Comparison of ENCODE assay signal across 1 cellular context in genomic region chr3:132643366-132643765, GRCh38.
TF ChIP-seq lines count a peak whose summit lies in the region.

No MANE protein-coding gene starts in this region.

TF ChIP-seq in K562, 482 proteins besides CTCF, POLR2A, EP300 and RAD21:
- TF ChIP-seq CCNT2 (IDR thresholded peaks at IDR 0.05; ENCODE audit: borderline replicate concordance, extremely low read depth, insufficient read length, low read depth, low read length): no peak
- TF ChIP-seq TAF9B (IDR thresholded peaks at IDR 0.05; ENCODE audit: partially characterized antibody): no peak
- TF ChIP-seq ZNF224 (CRISPR knock-in tag; IDR thresholded peaks at IDR 0.05): no peak
- no peak for TF ChIP-seq TFAM (CRISPR knock-in tag; conservative IDR thresholded peaks at IDR 0.05)
- TF ChIP-seq ZNF445 (CRISPR knock-in tag; IDR thresholded peaks at IDR 0.05; ENCODE audit: low read depth): no peak
- TF ChIP-seq, protein P1, sequence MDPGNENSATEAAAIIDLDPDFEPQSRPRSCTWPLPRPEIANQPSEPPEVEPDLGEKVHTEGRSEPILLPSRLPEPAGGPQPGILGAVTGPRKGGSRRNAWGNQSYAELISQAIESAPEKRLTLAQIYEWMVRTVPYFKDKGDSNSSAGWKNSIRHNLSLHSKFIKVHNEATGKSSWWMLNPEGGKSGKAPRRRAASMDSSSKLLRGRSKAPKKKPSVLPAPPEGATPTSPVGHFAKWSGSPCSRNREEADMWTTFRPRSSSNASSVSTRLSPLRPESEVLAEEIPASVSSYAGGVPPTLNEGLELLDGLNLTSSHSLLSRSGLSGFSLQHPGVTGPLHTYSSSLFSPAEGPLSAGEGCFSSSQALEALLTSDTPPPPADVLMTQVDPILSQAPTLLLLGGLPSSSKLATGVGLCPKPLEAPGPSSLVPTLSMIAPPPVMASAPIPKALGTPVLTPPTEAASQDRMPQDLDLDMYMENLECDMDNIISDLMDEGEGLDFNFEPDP (CRISPR knock-in tag; IDR thresholded peaks at IDR 0.05): no peak
- no peak for TF ChIP-seq ZNF324 (CRISPR knock-in tag; IDR thresholded peaks at IDR 0.05)
- no peak for TF ChIP-seq MEIS2 (IDR thresholded peaks at IDR 0.05; ENCODE audit: partially characterized antibody)
- TF ChIP-seq ZC3H4 (CRISPR knock-in tag; IDR thresholded peaks at IDR 0.05; ENCODE audit: borderline replicate concordance): no peak
- TF ChIP-seq CBFA2T3 (IDR thresholded peaks at IDR 0.05): peak; percentile 53
- TF ChIP-seq RBM39 (optimal IDR thresholded peaks at IDR 0.05; ENCODE audit: low read depth, low read length): no peak
- peak; percentile 24; the same call in 1 of the 2 replicates for TF ChIP-seq TCF3 (CRISPR knock-in tag; IDR thresholded peaks at IDR 0.05)
- no peak for TF ChIP-seq PML (IDR thresholded peaks at IDR 0.05; ENCODE audit: low read length)
- TF ChIP-seq E2F5 (CRISPR knock-in tag; IDR thresholded peaks at IDR 0.05): no peak
- no peak for TF ChIP-seq ZNF143 (CRISPR knock-in tag; IDR thresholded peaks at IDR 0.05)
- no peak for TF ChIP-seq KAT2B (IDR thresholded peaks at IDR 0.05; ENCODE audit: low read depth, low read length)
- no peak for TF ChIP-seq MLX (CRISPR knock-in tag; conservative IDR thresholded peaks at IDR 0.05)
- TF ChIP-seq FOS (IDR thresholded peaks at IDR 0.05; ENCODE audit: extremely low read depth, insufficient read length): no peak
- no peak for TF ChIP-seq HSF4 (CRISPR knock-in tag; IDR thresholded peaks at IDR 0.05; ENCODE audit: borderline replicate concordance)
- TF ChIP-seq ZNF212 (CRISPR knock-in tag; IDR thresholded peaks at IDR 0.05): no peak
- TF ChIP-seq DLX4 (CRISPR knock-in tag; IDR thresholded peaks at IDR 0.05): no peak
- TF ChIP-seq FOXJ3 (CRISPR knock-in tag; IDR thresholded peaks at IDR 0.05): no peak
- TF ChIP-seq, protein P2, sequence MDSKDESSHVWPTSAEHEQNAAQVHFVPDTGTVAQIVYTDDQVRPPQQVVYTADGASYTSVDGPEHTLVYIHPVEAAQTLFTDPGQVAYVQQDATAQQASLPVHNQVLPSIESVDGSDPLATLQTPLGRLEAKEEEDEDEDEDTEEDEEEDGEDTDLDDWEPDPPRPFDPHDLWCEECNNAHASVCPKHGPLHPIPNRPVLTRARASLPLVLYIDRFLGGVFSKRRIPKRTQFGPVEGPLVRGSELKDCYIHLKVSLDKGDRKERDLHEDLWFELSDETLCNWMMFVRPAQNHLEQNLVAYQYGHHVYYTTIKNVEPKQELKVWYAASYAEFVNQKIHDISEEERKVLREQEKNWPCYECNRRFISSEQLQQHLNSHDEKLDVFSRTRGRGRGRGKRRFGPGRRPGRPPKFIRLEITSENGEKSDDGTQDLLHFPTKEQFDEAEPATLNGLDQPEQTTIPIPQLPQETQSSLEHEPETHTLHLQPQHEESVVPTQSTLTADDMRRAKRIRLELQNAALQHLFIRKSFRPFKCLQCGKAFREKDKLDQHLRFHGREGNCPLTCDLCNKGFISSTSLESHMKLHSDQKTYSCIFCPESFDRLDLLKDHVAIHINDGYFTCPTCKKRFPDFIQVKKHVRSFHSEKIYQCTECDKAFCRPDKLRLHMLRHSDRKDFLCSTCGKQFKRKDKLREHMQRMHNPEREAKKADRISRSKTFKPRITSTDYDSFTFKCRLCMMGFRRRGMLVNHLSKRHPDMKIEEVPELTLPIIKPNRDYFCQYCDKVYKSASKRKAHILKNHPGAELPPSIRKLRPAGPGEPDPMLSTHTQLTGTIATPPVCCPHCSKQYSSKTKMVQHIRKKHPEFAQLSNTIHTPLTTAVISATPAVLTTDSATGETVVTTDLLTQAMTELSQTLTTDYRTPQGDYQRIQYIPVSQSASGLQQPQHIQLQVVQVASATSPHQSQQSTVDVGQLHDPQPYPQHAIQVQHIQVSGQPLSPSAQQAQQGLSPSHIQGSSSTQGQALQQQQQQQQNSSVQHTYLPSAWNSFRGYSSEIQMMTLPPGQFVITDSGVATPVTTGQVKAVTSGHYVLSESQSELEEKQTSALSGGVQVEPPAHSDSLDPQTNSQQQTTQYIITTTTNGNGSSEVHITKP (IDR thresholded peaks at IDR 0.05; ENCODE audit: partially characterized antibody): no peak
- TF ChIP-seq FOSL1 (tag; conservative IDR thresholded peaks at IDR 0.05): no peak
- TF ChIP-seq REST (CRISPR knock-in tag; IDR thresholded peaks at IDR 0.05; ENCODE audit: low read depth): no peak
- peak; percentile 19; the same call in 1 of the 2 replicates for TF ChIP-seq TEAD4 (IDR thresholded peaks at IDR 0.05; ENCODE audit: low read length)
- TF ChIP-seq TEAD4 (CRISPR knock-in tag; IDR thresholded peaks at IDR 0.05; ENCODE audit: borderline replicate concordance): no peak
- TF ChIP-seq ZNF79 (CRISPR knock-in tag; IDR thresholded peaks at IDR 0.05; ENCODE audit: low read depth): no peak
- no peak for TF ChIP-seq BRD9 (IDR thresholded peaks at IDR 0.05; ENCODE audit: low read depth, partially characterized antibody)
- TF ChIP-seq EZH2 (IDR thresholded peaks at IDR 0.05; ENCODE audit: borderline replicate concordance, low read depth, low read length): no peak
- no peak for TF ChIP-seq ZNF197 (CRISPR knock-in tag; IDR thresholded peaks at IDR 0.05; ENCODE audit: low read depth)
- no peak for TF ChIP-seq STAT5B (CRISPR knock-in tag; IDR thresholded peaks at IDR 0.05)
- peak; percentile 39 for TF ChIP-seq TAL1 (IDR thresholded peaks at IDR 0.05)
- TF ChIP-seq TBP (optimal IDR thresholded peaks at IDR 0.05; ENCODE audit: low read depth, low read length): no peak
- TF ChIP-seq RFX5 (IDR thresholded peaks at IDR 0.05; ENCODE audit: low read depth, low read length): no peak
- no peak for TF ChIP-seq TCF7L2 (IDR thresholded peaks at IDR 0.05; ENCODE audit: low read depth, low read length)
